In the genomic region with DNA sequence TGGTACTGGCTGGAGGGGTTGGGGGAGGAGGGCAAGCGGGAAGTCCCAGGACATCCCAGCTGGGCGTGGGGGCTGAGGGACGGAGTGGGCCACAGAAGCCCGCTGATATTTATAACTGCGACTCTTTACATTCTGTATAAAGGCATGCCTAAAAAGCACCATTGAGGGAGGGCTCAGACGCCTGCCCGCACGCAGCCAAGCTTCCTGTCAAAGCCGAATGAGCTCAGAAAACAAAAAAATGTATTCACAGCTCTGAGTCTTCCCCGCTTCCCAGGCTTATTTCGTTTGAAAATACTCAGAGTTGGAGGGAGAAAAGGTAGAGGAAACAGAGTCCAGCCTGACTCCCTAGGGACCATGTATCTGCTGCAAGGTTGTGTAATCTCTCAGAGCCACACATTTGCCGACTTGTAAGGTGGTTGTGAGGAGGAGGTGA, we compare ENCODE assay signal across 11 cellular contexts.
DNase-seq lines count a peak whose midpoint lies in the region; ATAC-seq and TF ChIP-seq lines count a peak whose summit lies in the region.
"Had no signal": no experiment of that assay in that cellular context is flagged by ENCODE, and none has a peak within 500 bp of the region (broad histone marks: within the 10 kb centered on the region; RNA-seq: fewer than 3 reads in every experiment).

No MANE protein-coding gene starts in this region.

- WGBS in suprapubic skin, result 64% methylated on average over 12 of the region's 12 CpGs

- H3K36me3 ChIP-seq in Peyer's patch (no peaks in the 10 kb centered on the region), iPS-15b (ENCODE audit: control insufficient read depth, insufficient read depth, low read length) (peaks cover 2% of the 10 kb centered on the region), suprapubic skin (no peaks in the 10 kb centered on the region)

- H3K27me3 ChIP-seq in Peyer's patch (no peaks in the 10 kb centered on the region), iPS-15b (ENCODE audit: control insufficient read depth, insufficient read depth, low read length) (no peaks in the 10 kb centered on the region), suprapubic skin (no peaks in the 10 kb centered on the region)

- TF ChIP-seq EP300 in suprapubic skin (IDR thresholded peaks at IDR 0.05), result no peak

- ATAC-seq in GM19452 (IDR thresholded peaks at IDR 0.05; ENCODE audit: unreplicated experiment) (no peak), GM21576 (IDR thresholded peaks at IDR 0.05; ENCODE audit: unreplicated experiment) (no peak)
- ATAC-seq: mucosa of descending colon had no signal

- H3K4me3 ChIP-seq in Peyer's patch (no peak overlapping the region), iPS-15b (ENCODE audit: low read depth, low read length) (no peak overlapping the region), suprapubic skin (no peak overlapping the region)
- H3K4me3 ChIP-seq: mucosa of descending colon had no signal

- H3K4me1 ChIP-seq in Peyer's patch, result peaks cover 0 to 37% (median 7%) of the 10 kb centered on the region in 4 donors
- H3K4me1 ChIP-seq in iPS-15b (ENCODE audit: control insufficient read depth, insufficient read depth, low read length), result peaks cover 14% of the 10 kb centered on the region
- H3K4me1 ChIP-seq in suprapubic skin, result peaks cover 75% of the 10 kb centered on the region

- TF ChIP-seq CTCF in Peyer's patch (IDR thresholded peaks at IDR 0.05) (no peak), suprapubic skin (IDR thresholded peaks at IDR 0.05) (no peak)

- H3K9ac ChIP-seq in iPS-15b (ENCODE audit: low read depth, low read length), result peak overlapping the region; percentile 18

- peak overlapping the region; percentile 56 to 76 (median 65) for H3K27ac ChIP-seq in Peyer's patch
- peak overlapping the region; percentile 89 for H3K27ac ChIP-seq in suprapubic skin
- H3K27ac ChIP-seq: 22Rv1 had no signal

- TF ChIP-seq POLR2A in Peyer's patch (IDR thresholded peaks at IDR 0.05) (no peak), suprapubic skin (IDR thresholded peaks at IDR 0.05) (no peak)

- H3K9me3 ChIP-seq in Peyer's patch, result no peaks in the 10 kb centered on the region
- H3K9me3 ChIP-seq in iPS-15b (ENCODE audit: control insufficient read depth, insufficient read depth, low read length), result no peaks in the 10 kb centered on the region
- H3K9me3 ChIP-seq in suprapubic skin, result no peaks in the 10 kb centered on the region
- H3K9me3 ChIP-seq: mucosa of descending colon had no signal

- DNase-seq in NOMO-1 (lab: John Stamatoyannopoulos, UW; ENCODE audit: unreplicated experiment in 2 of 2) (peak; percentile 22 to 29), NOMO-1 treated with DMSO at 0.1 percent for 48 hours (lab: John Stamatoyannopoulos, UW; ENCODE audit: unreplicated experiment) (no peak), Peyer's patch (peak in 1 of 3 donors; percentile 33), suprapubic skin (ENCODE audit: low spot score in 2 of 2) (no peak), NCI-H2029 treated with DMSO at 0.1 percent for 48 hours (lab: John Stamatoyannopoulos, UW) (no peak)
- DNase-seq: erythroblast had no signal

Comparison
In these comparisons a context has a peak if more than half of its experiments do, and no peak if none do; other contexts are left out.
1. DNase-seq: peak in NOMO-1 (2 of 2); none in NOMO-1 treated with DMSO at 0.1 percent for 48 hours (single experiment), suprapubic skin (0 of 2) and NCI-H2029 treated with DMSO at 0.1 percent for 48 hours (single experiment).